In genomic region chr22:44088976-44089570, GRCh38 we compare ENCODE assay signal across 13 cellular contexts.
DNase-seq lines count a peak whose midpoint lies in the region; ATAC-seq and TF ChIP-seq lines count a peak whose summit lies in the region.
"Had no signal": no experiment of that assay in that cellular context is flagged by ENCODE, and none has a peak within 500 bp of the region (broad histone marks: within the 10 kb centered on the region; RNA-seq: fewer than 3 reads in every experiment).

No MANE protein-coding gene starts in this region.

- H3K27me3 Mint-ChIP-seq in T-cell = no peaks in the 10 kb centered on the region
- H3K27me3 Mint-ChIP-seq: stimulated activated naive CD8-positive, alpha-beta T cell treated with anti-CD3 and anti-CD28 coated beads, Interleukin-15, amount 100 ng/mL, for 72 hours had no signal

- no peak overlapping the region for H3K4me3 Mint-ChIP-seq in T-cell
- H3K4me3 Mint-ChIP-seq: stimulated activated naive CD8-positive, alpha-beta T cell treated with anti-CD3 and anti-CD28 coated beads, Interleukin-15, amount 100 ng/mL, for 72 hours had no signal

- TF ChIP-seq CTCF in kidney epithelial cell (IDR thresholded peaks at IDR 0.05; ENCODE audit: insufficient read depth, low read length, poor library complexity, severe bottlenecking) (no peak), testis (IDR thresholded peaks at IDR 0.05) (no peak), coronary artery (IDR thresholded peaks at IDR 0.05) (no peak)

- no peaks in the 10 kb centered on the region for H3K27me3 ChIP-seq in kidney epithelial cell (ENCODE audit: control insufficient read depth, insufficient read depth, low read length)
- no peaks in the 10 kb centered on the region for H3K27me3 ChIP-seq in testis
- H3K27me3 ChIP-seq: ascending aorta had no signal

- H3K4me1 ChIP-seq in testis = peaks cover 16% of the 10 kb centered on the region

- WGBS in testis, 2 donors = 56 to 83% methylated on average over 16 to 17 of the region's 17 CpGs

- CTCF ChIA-PET in T-cell (lab: Charles Lee) = no interaction called here

- no peaks in the 10 kb centered on the region for H3K9me3 ChIP-seq in testis
- H3K9me3 ChIP-seq: ascending aorta had no signal

- H3K27ac Mint-ChIP-seq in T-cell = no peak overlapping the region
- H3K27ac Mint-ChIP-seq: stimulated activated naive CD8-positive, alpha-beta T cell treated with anti-CD3 and anti-CD28 coated beads, Interleukin-15, amount 100 ng/mL, for 72 hours had no signal

- ATAC-seq in T-cell (replicated peaks in 1 of 4) (no peak), GM21825 (IDR thresholded peaks at IDR 0.05; ENCODE audit: unreplicated experiment) (no peak)
- ATAC-seq: stimulated activated naive CD8-positive, alpha-beta T cell treated with anti-CD3 and anti-CD28 coated beads, Interleukin-15, amount 100 ng/mL, for 72 hours had no signal

- peaks cover 0 to 5% (median 0%) of the 10 kb centered on the region in 3 donors for H3K9me3 Mint-ChIP-seq in T-cell
- H3K9me3 Mint-ChIP-seq: stimulated activated naive CD8-positive, alpha-beta T cell treated with anti-CD3 and anti-CD28 coated beads, Interleukin-15, amount 100 ng/mL, for 72 hours had no signal

- H3K36me3 ChIP-seq in kidney epithelial cell (ENCODE audit: control insufficient read depth, insufficient read depth, low read length) = no peaks in the 10 kb centered on the region
- H3K36me3 ChIP-seq in testis (ENCODE audit: low read depth, missing control alignments) = no peaks in the 10 kb centered on the region
- H3K36me3 ChIP-seq: ascending aorta had no signal

- H3K4me1 Mint-ChIP-seq in T-cell = peaks cover 0 to 8% (median 5%) of the 10 kb centered on the region in 3 donors

- POLR2A ChIA-PET in T-cell (lab: Charles Lee) = no interaction called here

- intact Hi-C loops in testis (cut with DNase I; ENCODE audit: low total_unique reads) = no loop called here

- H3K27ac ChIP-seq in testis (no peak overlapping the region), coronary artery (no peak overlapping the region)
- H3K27ac ChIP-seq: ascending aorta had no signal

- DNase-seq in LHCN-M2 (ENCODE audit: low read depth) = peak; percentile 78
- peak; percentile 79 for DNase-seq in cerebellar cortex (ENCODE audit: low spot score)
- DNase-seq in kidney epithelial cell (ENCODE audit: low read depth) = peak; percentile 25
- DNase-seq in testis = peak; percentile 37
- no peak for DNase-seq in coronary artery (ENCODE audit: low spot score)
- DNase-seq in activated naive CD4-positive, alpha-beta T cell treated with anti-CD3 and anti-CD28 coated beads, Interleukin-2, amount 50 U/mL, for 16 hours = no peak
- DNase-seq in T-cell = no peak
- DNase-seq: DMS 273 treated with DMSO at 0.1 percent for 48 hours; KBM-7; NCI-H526 treated with DMSO at 0.1 percent for 48 hours; stimulated activated naive CD8-positive, alpha-beta T cell treated with anti-CD3 and anti-CD28 coated beads, Interleukin-15, amount 100 ng/mL, for 72 hours had no signal

- H3K4me3 ChIP-seq in kidney epithelial cell (ENCODE audit: low read depth, low read length) (no peak overlapping the region), testis (no peak overlapping the region), coronary artery (no peak overlapping the region)
- H3K4me3 ChIP-seq: ascending aorta had no signal

- TF ChIP-seq POLR2A in testis (IDR thresholded peaks at IDR 0.05) = no peak

- H3K36me3 Mint-ChIP-seq in T-cell = peaks cover 3% of the 10 kb centered on the region

Comparison
In these comparisons a context has a peak if more than half of its experiments do, and no peak if none do; other contexts are left out.
1. DNase-seq: peak in LHCN-M2 (single experiment), cerebellar cortex (single experiment), kidney epithelial cell (single experiment) and testis (single experiment); none in coronary artery (single experiment), activated naive CD4-positive, alpha-beta T cell treated with anti-CD3 and anti-CD28 coated beads, Interleukin-2, amount 50 U/mL, for 16 hours (single experiment) and T-cell (0 of 34).